Comparison of ENCODE assay signal across 12 cellular contexts in the genomic region with DNA sequence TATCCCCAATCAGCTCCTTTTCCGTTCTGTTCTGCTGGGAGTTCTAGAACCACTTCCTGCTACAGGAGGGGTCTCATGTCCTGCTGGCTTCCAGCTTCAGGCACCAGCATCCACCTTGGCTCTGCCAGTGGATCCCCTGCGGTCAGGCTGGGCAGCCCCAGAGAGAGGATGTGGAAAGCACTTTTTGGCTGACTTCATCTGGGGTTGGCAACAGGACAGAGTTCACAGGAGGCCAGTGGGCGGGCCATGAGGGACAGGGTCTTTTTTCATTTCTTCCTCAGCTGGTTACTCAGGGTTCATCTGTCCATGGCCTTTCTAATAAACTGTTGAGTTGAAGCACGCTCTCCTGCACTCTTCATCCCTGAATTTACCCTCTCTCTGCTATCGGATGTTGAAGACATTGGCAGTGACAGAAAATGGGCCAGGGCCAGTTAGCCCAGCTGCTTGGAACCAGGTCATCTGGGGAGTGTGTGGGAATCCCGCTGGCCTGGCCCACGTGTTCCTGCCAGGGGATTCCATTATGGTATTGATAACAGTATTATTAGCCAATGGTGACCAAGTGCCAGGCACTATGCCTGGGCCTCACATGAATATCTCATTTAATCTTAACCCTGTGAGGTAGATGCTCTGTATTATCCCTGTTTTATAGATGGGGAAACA. TPM values are rescaled to one million over a fixed set of nuclear protein-coding genes. Genes with fewer than 3 reads are reported as not detected.
A peak's percentile ranks its signal among the peaks of the same experiment; 100 is the strongest.
DNase-seq lines count a peak whose midpoint lies in the region; ATAC-seq, FAIRE-seq and TF ChIP-seq lines count a peak whose summit lies in the region.
"Had no signal": no experiment of that assay in that cellular context is flagged by ENCODE, and none has a peak within 500 bp of the region (broad histone marks: within the 10 kb centered on the region; RNA-seq: fewer than 3 reads in every experiment).

No MANE protein-coding gene starts in this region.

- intact Hi-C loops in Right ventricle myocardium inferior (cut with DNase I), result no loop called here
- intact Hi-C loops in left ventricle myocardium inferior (cut with micrococcal nuclease), result no loop called here
- intact Hi-C loops in GM12878 (cut with micrococcal nuclease; ENCODE audit: unreplicated experiment), result no loop called here
- intact Hi-C loops in left colon (cut with DNase I, micrococcal nuclease), result no loop called here
- intact Hi-C loops in upper lobe of right lung (cut with DNase I), result no loop called here
- intact Hi-C loops in ovary (cut with DNase I), result no loop called here

- H3K9me3 ChIP-seq in left ventricle myocardium inferior (replicated peaks), result no peaks in the 10 kb centered on the region
- H3K9me3 ChIP-seq in GM12878 (replicated peaks; ENCODE audit: control insufficient read depth, insufficient read depth, low read length), result no peaks in the 10 kb centered on the region
- no peaks in the 10 kb centered on the region for H3K9me3 ChIP-seq in upper lobe of right lung
- no peaks in the 10 kb centered on the region for H3K9me3 ChIP-seq in ovary
- H3K9me3 ChIP-seq: esophagus squamous epithelium, stomach had no signal

- H3K4me2 ChIP-seq in GM12878 (ENCODE audit: control insufficient read depth, insufficient read depth), result no peak overlapping the region

- H3K9ac ChIP-seq in GM12878 (ENCODE audit: control insufficient read depth, insufficient read depth, low read length), result no peak overlapping the region

- no TSS peak for BruUV-seq in GM12878 (replicated peaks; lab: Mats Ljungman, UMichigan)

- no peak for TF ChIP-seq CTCF in left ventricle myocardium inferior (IDR thresholded peaks at IDR 0.05; ENCODE audit: borderline replicate concordance)
- TF ChIP-seq CTCF in GM12878 (IDR thresholded peaks at IDR 0.05 in 2 of 3, conservative IDR thresholded peaks at IDR 0.05 in 1 of 3; ENCODE audit: control insufficient read depth in 2 of 3, extremely low read depth in 1 of 3, insufficient read depth in 1 of 3, low read depth in 3 of 3, low read length in 3 of 3), result no peak
- no peak for TF ChIP-seq CTCF in upper lobe of right lung (IDR thresholded peaks at IDR 0.05)
- TF ChIP-seq CTCF in ovary (IDR thresholded peaks at IDR 0.05), result no peak

- H2AFZ ChIP-seq in GM12878 (ENCODE audit: control insufficient read depth, low read depth, low read length), result no peak overlapping the region

- FAIRE-seq in GM12878 (lab: Jason Lieb, UNC), result no peak

- H3K27ac ChIP-seq in left ventricle myocardium inferior (replicated peaks) (no peak overlapping the region), GM12878 (ENCODE audit: control insufficient read depth, insufficient read depth) (no peak overlapping the region), upper lobe of right lung (no peak overlapping the region), ovary (no peak overlapping the region)
- H3K27ac ChIP-seq: esophagus squamous epithelium, stomach had no signal

- no peak overlapping the region for H3K4me3 ChIP-seq in left ventricle myocardium inferior
- no peak overlapping the region for H3K4me3 ChIP-seq in GM12878
- no peak overlapping the region for H3K4me3 ChIP-seq in upper lobe of right lung
- H3K4me3 ChIP-seq in ovary, result no peak overlapping the region
- H3K4me3 ChIP-seq: esophagus squamous epithelium, stomach had no signal

- TF ChIP-seq RAD21 in GM12878 (IDR thresholded peaks at IDR 0.05; ENCODE audit: insufficient read depth, low read depth, low read length), result no peak

- no peaks in the 10 kb centered on the region for H3K79me2 ChIP-seq in GM12878 (ENCODE audit: control insufficient read depth, insufficient read depth, low read length)

- ATAC-seq in Right ventricle myocardium inferior, result peak; percentile 45
- ATAC-seq in GM12878, result peak; percentile 46
- peak; percentile 3 for ATAC-seq in left colon
- ATAC-seq in upper lobe of right lung, result peak; percentile 41
- no peak for ATAC-seq in GM18505 (IDR thresholded peaks at IDR 0.05; ENCODE audit: unreplicated experiment)
- ATAC-seq: Panc1 had no signal

- RAD21 ChIA-PET in GM12878 (lab: Charles Lee; ENCODE audit: unreplicated experiment), result interaction anchor here (1.5 to 1.9 kb wide), 2 partner anchors 37 to 216 kb away, joined by 4 to 5 read pairs; no protein-coding TSS in a partner anchor

- TF ChIP-seq EP300 in GM12878 (IDR thresholded peaks at IDR 0.05; ENCODE audit: borderline replicate concordance in 1 of 2, control insufficient read depth in 1 of 2, low read depth in 2 of 2, low read length in 2 of 2) (no peak), ovary (IDR thresholded peaks at IDR 0.05) (no peak)

- H3K27me3 ChIP-seq in left ventricle myocardium inferior (ENCODE audit: low read depth) (peaks cover 3% of the 10 kb centered on the region), GM12878 (replicated peaks in 1 of 2; ENCODE audit: control insufficient read depth in 2 of 2, insufficient read depth in 2 of 2, low read length in 1 of 2) (no peaks in the 10 kb centered on the region), upper lobe of right lung (no peaks in the 10 kb centered on the region), ovary (no peaks in the 10 kb centered on the region)
- H3K27me3 ChIP-seq: esophagus squamous epithelium, stomach had no signal

- no peak; the same call in 1 of the 2 replicates for TF ChIP-seq POLR2A in GM12878 (IDR thresholded peaks at IDR 0.05; ENCODE audit: low read depth, low read length)
- TF ChIP-seq POLR2A in ovary (IDR thresholded peaks at IDR 0.05), result no peak
- no peak for TF ChIP-seq POLR2A in GM18505 (IDR thresholded peaks at IDR 0.05; ENCODE audit: borderline replicate concordance, extremely low read depth, insufficient read depth, insufficient read length)

- no peaks in the 10 kb centered on the region for H4K20me1 ChIP-seq in GM12878 (ENCODE audit: control insufficient read depth, insufficient read depth)

- peaks cover 13% of the 10 kb centered on the region for H3K4me1 ChIP-seq in left ventricle myocardium inferior
- H3K4me1 ChIP-seq in GM12878 (ENCODE audit: control insufficient read depth, insufficient read depth, low read length), result peaks cover 30% of the 10 kb centered on the region
- no peaks in the 10 kb centered on the region for H3K4me1 ChIP-seq in upper lobe of right lung
- H3K4me1 ChIP-seq in ovary (ENCODE audit: insufficient read depth), result no peaks in the 10 kb centered on the region

- WGBS in GM12878 (ENCODE audit: insufficient coverage, insufficient replicate concordance, low lambda C conversion rate, missing lambda C conversion rate), result 85% methylated on average over 7 of the region's 7 CpGs
- 46 to 52% (median 46%) methylated on average over 7 of the region's 7 CpGs for WGBS in ovary, 3 donors

- in situ Hi-C loops in GM12878 (cut with MboI), result no loop called here

- SMC1A ChIA-PET in GM12878 (lab: Charles Lee; ENCODE audit: uncharacterized antibody, unreplicated experiment), result interaction anchor here (1.7 kb wide), 1 partner anchor 37 kb away, joined by 5 read pairs; no protein-coding TSS in a partner anchor

- DNase-seq in Right ventricle myocardium inferior (ENCODE audit: missing footprints) (no peak), left ventricle myocardium inferior (no peak), GM12878 (ENCODE audit: low read depth, low spot score) (no peak), left colon (no peak), upper lobe of right lung (no peak), ovary (no peak), activated gamma-delta T cell treated with Interleukin-2 at 50 U/mL for 16 hours (no peak)
- DNase-seq: esophagus squamous epithelium, NCI-H2029 treated with DMSO at 0.1 percent for 48 hours, stomach had no signal

- CTCF ChIA-PET in GM12878 (lab: Yijun Ruan, JAX), result interaction anchor here (0.6 to 13.1 kb wide), 3 partner anchors 10 to 35 kb away, joined by 3 to 123 read pairs (median 6); no protein-coding TSS in a partner anchor

- H3K36me3 ChIP-seq in left ventricle myocardium inferior (no peaks in the 10 kb centered on the region), GM12878 (ENCODE audit: control insufficient read depth in 2 of 2, insufficient read depth in 2 of 2, low read length in 1 of 2) (peaks cover 28 to 38% of the 10 kb centered on the region in 2 experiments), upper lobe of right lung (peaks cover 55% of the 10 kb centered on the region), ovary (no peaks in the 10 kb centered on the region)

- POLR2A ChIA-PET in GM12878 (lab: Charles Lee), result interaction anchor here (0.7 to 1.8 kb wide), 2 partner anchors 26 to 33 kb away, joined by 3 to 4 read pairs; no protein-coding TSS in a partner anchor

RNA-seq across cellular contexts. Expression of a gene that starts 45.3 kb away (rescaled TPM):
- total RNA-seq in Right ventricle myocardium inferior, result 6.9 TPM
- total RNA-seq in left ventricle myocardium inferior, result 4.9 TPM
- 130 and 155 TPM in 2 replicates for total RNA-seq in GM12878 (2013; cell fraction: nucleolus; rRNA removed)
- 118 and 136 TPM in 2 replicates for total RNA-seq in GM12878 (2014; rRNA removed)
- 75.2 and 83.4 TPM in 2 replicates for total RNA-seq in GM12878 (2014; rRNA removed; fragmentation: Illumina TruSeq; extraction: Trizol)
- 115 and 116 TPM in 2 replicates for total RNA-seq in GM12878 (2021)
- 41.7 TPM for polyA plus RNA-seq in GM12878 (2011; ENCODE audit: low read depth)
- 53.7 and 92.1 TPM in 2 replicates for polyA plus RNA-seq in GM12878 (2011; rRNA removed)
- 108 and 121 TPM in 2 replicates for polyA plus RNA-seq in GM12878 (2011; cell fraction: cytosol; rRNA removed)
- 133 and 140 TPM in 2 replicates for polyA plus RNA-seq in GM12878 (2011; cell fraction: nucleus; rRNA removed)
- polyA plus RNA-seq in GM12878 (2012), result 80.5 and 83.0 TPM in 2 replicates
- polyA plus RNA-seq in GM12878 (2014; fragmentation: Illumina TruSeq; extraction: Trizol), result 72.1 and 74.9 TPM in 2 replicates
- 1 to 10 TPM; 5.0 to 9.9 TPM for polyA plus RNA-seq in GM12878 (2014; fragmentation: Nextera tagmentation; extraction: Ambion mirVana)
- polyA plus RNA-seq in GM12878 (2014; rRNA removed), result 89.3 and 90.9 TPM in 2 replicates
- polyA plus RNA-seq in GM12878 (2016; fragmentation: Nextera tagmentation; extraction: Ambion mirVana), result 100 to 1,000 TPM in 1 of 2 experiments, 10 to 100 TPM in 1; 99.4 to 106 TPM
- polyA minus RNA-seq in GM12878 (2011; rRNA and poly(A)+ RNA removed), result 110 and 170 TPM in 2 replicates
- 54.0 and 77.9 TPM in 2 replicates for polyA minus RNA-seq in GM12878 (2011; cell fraction: cytosol; rRNA and poly(A)+ RNA removed)
- 84.0 and 132 TPM in 2 replicates for polyA minus RNA-seq in GM12878 (2011; cell fraction: nucleus; rRNA and poly(A)+ RNA removed)
- total RNA-seq in left colon, result 100 to 1,000 TPM; 173 to 192 TPM
- total RNA-seq in upper lobe of right lung, result 124 TPM
- 10 to 100 TPM in 1 of 7 donors, 1 to 10 TPM in 6; 3.2 to 18.8 (median 5.2) TPM for total RNA-seq in ovary
- 10 to 100 TPM in 1 of 2 donors, 1 to 10 TPM in 1; 2.2 to 11.2 TPM for polyA plus RNA-seq in ovary
